In the genomic region with DNA sequence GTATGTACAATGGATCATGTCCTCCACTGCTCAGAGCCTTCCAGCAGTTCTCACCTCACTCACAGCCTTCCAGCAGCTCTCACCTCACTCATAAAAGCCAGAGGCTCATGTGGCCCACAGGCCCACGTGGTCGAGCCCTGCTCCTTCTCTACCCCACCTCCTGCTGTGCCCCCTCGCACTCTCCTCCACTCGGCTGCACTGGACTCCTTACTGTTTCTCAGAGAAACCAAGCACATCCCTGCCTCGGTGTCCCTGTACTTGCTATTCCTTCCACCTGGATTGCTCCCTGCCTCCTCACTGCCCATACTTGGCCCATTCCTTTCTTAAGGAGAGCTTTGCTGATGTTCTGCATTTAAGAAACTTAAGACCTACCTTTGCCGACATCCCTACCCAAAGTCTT, we compare ENCODE assay signal across 25 cellular contexts.
DNase-seq lines count a peak whose midpoint lies in the region; ATAC-seq and TF ChIP-seq lines count a peak whose summit lies in the region.
"Had no signal": no experiment of that assay in that cellular context is flagged by ENCODE, and none has a peak within 500 bp of the region (broad histone marks: within the 10 kb centered on the region; RNA-seq: fewer than 3 reads in every experiment).

No MANE protein-coding gene starts in this region.

- H3K79me1 ChIP-seq in IMR-90 (ENCODE audit: low read depth in 1 of 2, low read length in 2 of 2) (peaks cover 0 to 15% of the 10 kb centered on the region in 2 experiments; a peak in 2 of 4 replicates), trophoblast cell (ENCODE audit: low read length) (peaks cover 44% of the 10 kb centered on the region)

- no peaks in the 10 kb centered on the region for H4K20me1 ChIP-seq in IMR-90 (ENCODE audit: insufficient read depth, low read length)

- DNase-seq in IMR-90 (no peak), chondrocyte (ENCODE audit: low spot score) (peak; percentile 76), trophoblast cell (no peak), NCI-H1930 (lab: John Stamatoyannopoulos, UW) (no peak), NCI-H1105 (lab: John Stamatoyannopoulos, UW) (no peak)
- DNase-seq: C1 segment of cervical spinal cord; CD4-positive, alpha-beta memory T cell; COR-L47; GDM1; HFFc6; MV-4-11; NCI-H1105 treated with DMSO at 0.1 percent for 48 hours; NCI-H146; NCI-H2029; NCI-H446 treated with DMSO at 0.1 percent for 48 hours; NCI-H526 treated with DMSO at 0.1 percent for 48 hours; PC-9; Right ventricle myocardium superior had no signal

- no peak overlapping the region for H3K4ac ChIP-seq in IMR-90 (ENCODE audit: low read depth, low read length)
- no peak overlapping the region for H3K4ac ChIP-seq in trophoblast cell (ENCODE audit: low read depth, low read length)

- no peak overlapping the region for H3K27ac ChIP-seq in IMR-90 (ENCODE audit: insufficient read depth, low read length)
- H3K27ac ChIP-seq in trophoblast cell (ENCODE audit: low read depth, low read length), result no peak overlapping the region
- H3K27ac ChIP-seq: PC-9, SJSA1 had no signal

- no TSS peak for BruUV-seq in IMR-90 (replicated peaks; lab: Mats Ljungman, UMichigan)

- TF ChIP-seq POLR2A in IMR-90 (IDR thresholded peaks at IDR 0.05; ENCODE audit: low read depth, low read length), result no peak

- H2AK5ac ChIP-seq in IMR-90 (ENCODE audit: low read depth, low read length) (peak overlapping the region; percentile 56; the same call in 1 of the 2 replicates), trophoblast cell (ENCODE audit: low read length) (peak overlapping the region; percentile 66)

- in situ Hi-C loops in IMR-90 (cut with MboI; ENCODE audit: low sequenced_read_pairs), result loop anchor here (10.0 kb wide), 1 partner anchor 318 kb away; no protein-coding TSS in a partner anchor

- peak overlapping the region; percentile 66; the same call in 1 of the 3 replicates for H2BK15ac ChIP-seq in IMR-90 (ENCODE audit: low read depth, low read length)

- POLR2A ChIA-PET in IMR-90 (lab: Charles Lee; ENCODE audit: unreplicated experiment), result no interaction called here

- H3K9ac ChIP-seq in IMR-90 (ENCODE audit: low read depth, low read length), result no peak overlapping the region
- H3K9ac ChIP-seq in trophoblast cell (ENCODE audit: low read length), result no peak overlapping the region

- dilution Hi-C loops in IMR-90 (cut with HindIII; ENCODE audit: low sequenced_read_pairs, unreplicated experiment), result no loop called here

- H2BK120ac ChIP-seq in IMR-90 (ENCODE audit: low read depth, low read length) (0 out of 2 replicates have a peak overlapping the region, but pooled peaks have one; percentile 12), trophoblast cell (ENCODE audit: insufficient read depth, low read length, poor library complexity) (no peak overlapping the region)

- no peak overlapping the region for H3K56ac ChIP-seq in IMR-90 (ENCODE audit: extremely low read depth, insufficient read depth, low read length)

- H3K23ac ChIP-seq in IMR-90 (ENCODE audit: low read depth, low read length) (no peak overlapping the region), trophoblast cell (ENCODE audit: low read length) (no peak overlapping the region)

- H3K36me3 Mint-ChIP-seq in chondrocyte (ENCODE audit: low read depth), result no peaks in the 10 kb centered on the region
- peaks cover 11% of the 10 kb centered on the region for H3K36me3 Mint-ChIP-seq in nephron (ENCODE audit: low read depth)
- H3K36me3 Mint-ChIP-seq: CD4-positive, alpha-beta memory T cell; IgD-negative memory B cell had no signal

- H3K14ac ChIP-seq in IMR-90 (replicated peaks; ENCODE audit: low read depth, low read length), result no peak overlapping the region; the same call in 1 of the 2 replicates
- H3K14ac ChIP-seq in trophoblast cell (ENCODE audit: low read length), result peak overlapping the region; percentile 19

- H2AFZ ChIP-seq in IMR-90 (replicated peaks; ENCODE audit: low read length, poor library complexity) (no peak overlapping the region), trophoblast cell (ENCODE audit: insufficient read depth, low read length, poor library complexity) (no peak overlapping the region)
- H2AFZ ChIP-seq: GM23338, PC-9 had no signal

- H3K36me3 ChIP-seq in IMR-90 (ENCODE audit: control insufficient read depth, insufficient read depth, low read length) (no peaks in the 10 kb centered on the region), trophoblast cell (ENCODE audit: control insufficient read depth in 1 of 2, insufficient read depth in 2 of 2, low read length in 2 of 2) (no peaks in the 10 kb centered on the region)
- H3K36me3 ChIP-seq: HAP-1, SJSA1 had no signal

- 100% methylated on average over 2 of the region's 6 CpGs; no CpG with 5 or more reads in 1 of the 2 experiments for WGBS in IMR-90 (ENCODE audit: extremely low coverage in 2 of 2, insufficient read length in 1 of 2), 2 experiments
- WGBS in trophoblast cell (ENCODE audit: extremely low coverage, insufficient coverage, insufficient read length), result no CpG with 5 or more reads among the region's 6 CpGs

- H3K27me3 Mint-ChIP-seq in chondrocyte (ENCODE audit: low read depth) (no peaks in the 10 kb centered on the region), nephron (ENCODE audit: low read depth) (no peaks in the 10 kb centered on the region)
- H3K27me3 Mint-ChIP-seq: CD4-positive, alpha-beta memory T cell; IgD-negative memory B cell had no signal

- H4K91ac ChIP-seq in IMR-90 (ENCODE audit: insufficient read depth, low read depth, low read length) (no peak overlapping the region; the same call in 1 of the 2 replicates), trophoblast cell (ENCODE audit: low read depth, low read length) (peak overlapping the region; percentile 73)

- H3K27me3 ChIP-seq in IMR-90 (ENCODE audit: control insufficient read depth, insufficient read depth, low read length), result no peaks in the 10 kb centered on the region
- no peaks in the 10 kb centered on the region for H3K27me3 ChIP-seq in trophoblast cell (ENCODE audit: insufficient read depth, low read length)
- H3K27me3 ChIP-seq: SJSA1 had no signal

- H2AK9ac ChIP-seq in IMR-90 (replicated peaks; ENCODE audit: low read depth, low read length, poor library complexity), result no peak overlapping the region

- no peak overlapping the region for H3K18ac ChIP-seq in IMR-90 (ENCODE audit: low read depth, low read length)
- H3K18ac ChIP-seq in trophoblast cell (ENCODE audit: low read length), result peak overlapping the region; percentile 8

- no peak overlapping the region for H4K12ac ChIP-seq in trophoblast cell (ENCODE audit: low read depth, low read length)

- H3K27ac Mint-ChIP-seq in chondrocyte (ENCODE audit: unreplicated experiment), result no peak overlapping the region
- H3K27ac Mint-ChIP-seq in nephron, result peak overlapping the region; percentile 3 to 49 (median 20)
- H3K27ac Mint-ChIP-seq: GM23338, HFFc6, IgD-negative memory B cell had no signal

- H3K4me2 ChIP-seq in IMR-90 (ENCODE audit: low read depth, low read length), result no peak overlapping the region
- no peak overlapping the region for H3K4me2 ChIP-seq in trophoblast cell (ENCODE audit: low read length)
- H3K4me2 ChIP-seq: GM23338, PC-9 had no signal

- peaks cover 3% of the 10 kb centered on the region; the same call in 1 of the 2 replicates for H3K9me3 ChIP-seq in IMR-90 (ENCODE audit: control insufficient read depth, insufficient read depth, low read length)
- H3K9me3 ChIP-seq in trophoblast cell (ENCODE audit: insufficient read depth, low read depth, low read length), result peaks cover 1% of the 10 kb centered on the region
- H3K9me3 ChIP-seq: HAP-1, SJSA1 had no signal

- peaks cover 25% of the 10 kb centered on the region for H3K4me1 ChIP-seq in IMR-90 (ENCODE audit: control insufficient read depth, insufficient read depth, low read length)
- H3K4me1 ChIP-seq in trophoblast cell (ENCODE audit: control insufficient read depth in 1 of 2, insufficient read depth in 2 of 2, low read length in 2 of 2), result peaks cover 32 to 36% of the 10 kb centered on the region in 2 experiments
- H3K4me1 ChIP-seq: HAP-1 had no signal

- H3K4me1 Mint-ChIP-seq in chondrocyte (ENCODE audit: low read depth), result peaks cover 48% of the 10 kb centered on the region
- H3K4me1 Mint-ChIP-seq in nephron, result peaks cover 59% of the 10 kb centered on the region

- H2BK5ac ChIP-seq in IMR-90 (ENCODE audit: low read depth, low read length, poor library complexity, severe bottlenecking), result no peak overlapping the region
- H2BK5ac ChIP-seq in trophoblast cell (ENCODE audit: low read depth, low read length, poor library complexity), result no peak overlapping the region

- H3K79me2 ChIP-seq in trophoblast cell (ENCODE audit: control insufficient read depth, insufficient read depth, low read length, poor library complexity), result peaks cover 2% of the 10 kb centered on the region

- H4K8ac ChIP-seq in IMR-90 (ENCODE audit: low read depth in 2 of 2, low read length in 2 of 2) (no peak overlapping the region), trophoblast cell (ENCODE audit: low read depth, low read length) (no peak overlapping the region)

- TF ChIP-seq CTCF in IMR-90 (conservative IDR thresholded peaks at IDR 0.05; ENCODE audit: low read depth, low read length) (no peak), chondrocyte (IDR thresholded peaks at IDR 0.05) (no peak), nephron (IDR thresholded peaks at IDR 0.05; ENCODE audit: unreplicated experiment in 3 of 3) (no peak)

- no peak overlapping the region for H2BK20ac ChIP-seq in IMR-90 (ENCODE audit: low read depth, low read length)

- H3K4me3 ChIP-seq in IMR-90 (ENCODE audit: insufficient read depth, low read depth, low read length) (no peak overlapping the region), trophoblast cell (ENCODE audit: low read depth, low read length) (no peak overlapping the region)
- H3K4me3 ChIP-seq: GM12878, GM23338, HAP-1, PC-9, SJSA1 had no signal

- CTCF ChIA-PET in IMR-90 (lab: Yijun Ruan, JAX), result no interaction called here

- H3K9me3 Mint-ChIP-seq in chondrocyte (ENCODE audit: low read depth) (no peaks in the 10 kb centered on the region), nephron (peaks cover 4% of the 10 kb centered on the region)
- H3K9me3 Mint-ChIP-seq: CD4-positive, alpha-beta memory T cell had no signal

- H3K9me1 ChIP-seq in IMR-90 (ENCODE audit: insufficient read depth, low read length), result peaks cover 19% of the 10 kb centered on the region

- TF ChIP-seq RAD21 in IMR-90 (IDR thresholded peaks at IDR 0.05; ENCODE audit: low read length), result no peak

- H3K4me3 Mint-ChIP-seq in chondrocyte (ENCODE audit: unreplicated experiment) (no peak overlapping the region), nephron (peak overlapping the region in 1 of 3 experiments; percentile 11)
- H3K4me3 Mint-ChIP-seq: GM23338, HFFc6 had no signal

- no peak for ATAC-seq in IMR-90 (ENCODE audit: low read depth)
- no peak for ATAC-seq in HG02623 (IDR thresholded peaks at IDR 0.05; ENCODE audit: unreplicated experiment)
- ATAC-seq: GM12878, GM23338 had no signal

- no peak overlapping the region for H4K5ac ChIP-seq in IMR-90 (ENCODE audit: low read depth, low read length)

- intact Hi-C loops in IMR-90 (cut with micrococcal nuclease), result no loop called here

- peak overlapping the region; percentile 61 for H2BK12ac ChIP-seq in trophoblast cell (ENCODE audit: low read length)

TF ChIP-seq in IMR-90, 13 proteins besides CTCF, POLR2A, EP300 and RAD21 (continues in another document):
- TF ChIP-seq NFE2L2 (IDR thresholded peaks at IDR 0.05; ENCODE audit: low read depth, low read length) (no peak), MAZ (IDR thresholded peaks at IDR 0.05; ENCODE audit: borderline replicate concordance, low read depth, low read length) (no peak), RCOR1 (IDR thresholded peaks at IDR 0.05; ENCODE audit: insufficient replicate concordance, low read length) (no peak), BHLHE40 (IDR thresholded peaks at IDR 0.05; ENCODE audit: low read depth, low read length) (no peak)
